Comparison of ENCODE assay signal across 25 cellular contexts in the genomic region with DNA sequence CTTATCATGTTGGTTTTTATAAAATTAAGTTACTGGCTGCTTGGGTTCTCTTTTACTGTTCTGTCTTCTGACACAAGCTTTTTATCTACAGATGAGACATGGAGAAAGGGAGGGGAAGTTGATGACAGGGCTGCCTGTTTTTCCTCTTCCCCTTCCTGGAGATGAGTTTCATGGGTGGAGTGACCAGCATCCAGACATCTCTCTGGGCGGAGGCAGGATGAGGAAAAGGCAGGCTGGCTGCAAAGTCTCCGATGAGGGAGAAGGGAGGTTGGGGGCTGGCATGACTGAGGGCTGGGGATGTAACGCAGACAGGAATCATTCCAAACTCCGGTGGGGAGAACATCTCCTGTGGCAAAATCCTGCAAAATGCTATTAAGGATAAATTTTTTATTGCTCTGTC.
"Had no signal": no experiment of that assay in that cellular context is flagged by ENCODE, and none has a peak within 500 bp of the region (broad histone marks: within the 10 kb centered on the region; RNA-seq: fewer than 3 reads in every experiment).

No MANE protein-coding gene starts in this region.

- FAIRE-seq: astrocyte, islet of Langerhans, small intestine had no signal

- H3K4me3 ChIP-seq: esophagus muscularis mucosa, neural progenitor cell, right lobe of liver, stomach, thyroid gland, upper lobe of right lung had no signal

- H3K4me2 ChIP-seq: neural progenitor cell had no signal

- H3K36me3 ChIP-seq: esophagus muscularis mucosa, neural progenitor cell, right lobe of liver, stomach, thyroid gland, upper lobe of right lung had no signal

- H3K4me1 Mint-ChIP-seq: naive thymus-derived CD4-positive, alpha-beta T cell; neural progenitor cell had no signal

- H3K27ac ChIP-seq: esophagus muscularis mucosa, neural progenitor cell, parathyroid adenoma, right lobe of liver, stomach, thyroid gland, upper lobe of right lung, VCaP had no signal

- H3K9me3 Mint-ChIP-seq: activated naive CD4-positive, alpha-beta T cell treated with anti-CD3 and anti-CD28 coated beads for 36 hours; activated T-cell treated with anti-CD3 and anti-CD28 coated beads, Interleukin-2, amount 50 U/mL, for 72 hours; naive thymus-derived CD4-positive, alpha-beta T cell; neural progenitor cell had no signal

- H3K9ac ChIP-seq: neural progenitor cell, parathyroid adenoma had no signal

- H3K79me2 ChIP-seq: parathyroid adenoma had no signal

- H2AFZ ChIP-seq: neural progenitor cell, parathyroid adenoma had no signal

- H3K36me3 Mint-ChIP-seq: naive thymus-derived CD4-positive, alpha-beta T cell; neural progenitor cell; stimulated activated naive B cell treated with anti-CD40 and anti-IgM and Interleukin-4, amounts not matched to agents 10 μg/mL and 1 μg/mL and 100 μg/mL, for 72 hours had no signal

- H3K9me3 ChIP-seq: esophagus muscularis mucosa, right lobe of liver, stomach, thyroid gland, upper lobe of right lung had no signal

- H3K27ac Mint-ChIP-seq: activated naive CD4-positive, alpha-beta T cell treated with anti-CD3 and anti-CD28 coated beads for 36 hours; activated T-cell treated with anti-CD3 and anti-CD28 coated beads, Interleukin-2, amount 50 U/mL, for 72 hours; naive thymus-derived CD4-positive, alpha-beta T cell; neural progenitor cell; stimulated activated naive B cell treated with anti-CD40 and anti-IgM and Interleukin-4, amounts not matched to agents 10 μg/mL and 1 μg/mL and 100 μg/mL, for 72 hours had no signal

- DNase-seq: activated CD4-positive, alpha-beta T cell treated with anti-CD3 and anti-CD28 coated beads for 4 hours; activated CD4-positive, alpha-beta T cell treated with anti-CD3 and anti-CD28 coated beads, Interleukin-2, amount 50 U/mL, for 4 hours; activated naive CD4-positive, alpha-beta T cell treated with anti-CD3 and anti-CD28 coated beads for 36 hours; activated T-cell treated with anti-CD3 and anti-CD28 coated beads for 4 hours; activated T-cell treated with anti-CD3 and anti-CD28 coated beads, Interleukin-2, amount 50 U/mL, for 72 hours; amniotic stem cell; central memory CD4-positive, alpha-beta T cell; foreskin melanocyte; midbrain; naive thymus-derived CD4-positive, alpha-beta T cell; occipital lobe; right lobe of liver; small intestine; stimulated activated CD4-positive, alpha-beta T cell treated with anti-CD3 and anti-CD28 coated beads, Interleukin-15, amount 100 ng/mL, for 24 hours; stimulated activated CD4-positive, alpha-beta T cell treated with anti-CD3 and anti-CD28 coated beads, Interleukin-2, amount 100 ng/mL, for 24 hours; stimulated activated naive B cell treated with anti-CD40 and anti-IgM and Interleukin-4, amounts not matched to agents 10 μg/mL and 1 μg/mL and 100 μg/mL, for 72 hours; stomach; thyroid gland; upper lobe of right lung had no signal

- H3K4me3 Mint-ChIP-seq: activated naive CD4-positive, alpha-beta T cell treated with anti-CD3 and anti-CD28 coated beads for 36 hours; activated T-cell treated with anti-CD3 and anti-CD28 coated beads, Interleukin-2, amount 50 U/mL, for 72 hours; naive thymus-derived CD4-positive, alpha-beta T cell; neural progenitor cell; stimulated activated naive B cell treated with anti-CD40 and anti-IgM and Interleukin-4, amounts not matched to agents 10 μg/mL and 1 μg/mL and 100 μg/mL, for 72 hours had no signal

- H3K27me3 ChIP-seq: neural progenitor cell, right lobe of liver, thyroid gland, upper lobe of right lung had no signal

- ATAC-seq: activated T-cell treated with anti-CD3 and anti-CD28 coated beads, Interleukin-2, amount 50 U/mL, for 72 hours; naive thymus-derived CD4-positive, alpha-beta T cell; right lobe of liver; stimulated activated naive B cell treated with anti-CD40 and anti-IgM and Interleukin-4, amounts not matched to agents 10 μg/mL and 1 μg/mL and 100 μg/mL, for 72 hours; upper lobe of right lung had no signal

- H3K4me1 ChIP-seq: neural progenitor cell, parathyroid adenoma, right lobe of liver, stomach, thyroid gland, upper lobe of right lung had no signal
